1 cellular context compared by ENCODE assay signal in the genomic region with DNA sequence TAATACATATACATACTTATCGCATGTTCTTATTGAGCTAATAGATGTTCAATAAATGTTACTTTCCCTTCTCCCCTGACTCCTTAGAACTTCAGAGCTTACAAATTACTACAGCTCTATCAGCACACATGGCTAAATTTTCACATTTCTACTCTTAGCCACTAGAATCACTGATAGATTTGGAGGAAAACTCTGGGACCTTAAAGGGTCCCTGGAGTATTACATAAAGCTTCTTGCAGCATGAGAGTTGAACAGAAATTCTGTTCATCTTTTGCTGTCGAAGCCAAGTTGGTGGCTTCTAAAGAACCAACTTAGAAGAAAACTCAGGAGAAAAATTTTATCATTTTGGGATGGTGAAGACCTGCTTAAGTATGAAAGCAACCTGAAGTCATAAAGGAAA.
TF ChIP-seq lines count a peak whose summit lies in the region.

No MANE protein-coding gene starts in this region.

TF ChIP-seq in HEK293T, 16 proteins besides CTCF, POLR2A, EP300 and RAD21 (continued from another document):
- TF ChIP-seq TARDBP (IDR thresholded peaks at IDR 0.05) (no peak), HDGF (IDR thresholded peaks at IDR 0.05; ENCODE audit: borderline replicate concordance) (no peak), SP1 (IDR thresholded peaks at IDR 0.05) (no peak), NFRKB (IDR thresholded peaks at IDR 0.05) (no peak)
